Comparison of ENCODE assay signal across 1 cellular context in the genomic region with DNA sequence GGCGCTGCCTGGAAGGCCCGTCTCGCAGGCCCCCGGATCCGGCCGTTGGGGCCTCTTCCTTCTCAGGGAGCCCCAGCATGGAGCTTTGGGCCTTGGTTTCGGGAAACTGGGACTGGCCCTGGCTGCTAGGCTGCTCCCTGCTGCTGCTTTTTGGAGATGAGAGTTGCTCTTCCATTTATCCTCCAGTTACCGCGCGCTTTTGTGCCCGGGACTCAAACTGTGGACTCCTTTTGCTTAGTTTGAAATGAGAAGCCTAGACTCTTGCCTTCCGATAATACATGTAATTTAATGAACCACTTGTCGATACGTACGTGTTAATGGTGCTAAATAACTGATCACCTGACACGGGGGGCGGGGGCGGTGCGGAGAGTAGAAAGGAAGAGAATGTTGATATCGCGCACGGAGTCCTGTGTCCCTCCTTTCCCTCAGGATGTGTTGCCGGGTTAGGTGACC.
TF ChIP-seq lines count a peak whose summit lies in the region.

No MANE protein-coding gene starts in this region.

TF ChIP-seq in K562, 482 proteins besides CTCF, POLR2A, EP300 and RAD21 (continued from another document and continues in another):
- no peak for TF ChIP-seq MYBL2 (IDR thresholded peaks at IDR 0.05; ENCODE audit: low read depth)
- TF ChIP-seq MYBL2 (CRISPR knock-in tag; IDR thresholded peaks at IDR 0.05; ENCODE audit: borderline replicate concordance) = no peak
- TF ChIP-seq, protein P1, sequence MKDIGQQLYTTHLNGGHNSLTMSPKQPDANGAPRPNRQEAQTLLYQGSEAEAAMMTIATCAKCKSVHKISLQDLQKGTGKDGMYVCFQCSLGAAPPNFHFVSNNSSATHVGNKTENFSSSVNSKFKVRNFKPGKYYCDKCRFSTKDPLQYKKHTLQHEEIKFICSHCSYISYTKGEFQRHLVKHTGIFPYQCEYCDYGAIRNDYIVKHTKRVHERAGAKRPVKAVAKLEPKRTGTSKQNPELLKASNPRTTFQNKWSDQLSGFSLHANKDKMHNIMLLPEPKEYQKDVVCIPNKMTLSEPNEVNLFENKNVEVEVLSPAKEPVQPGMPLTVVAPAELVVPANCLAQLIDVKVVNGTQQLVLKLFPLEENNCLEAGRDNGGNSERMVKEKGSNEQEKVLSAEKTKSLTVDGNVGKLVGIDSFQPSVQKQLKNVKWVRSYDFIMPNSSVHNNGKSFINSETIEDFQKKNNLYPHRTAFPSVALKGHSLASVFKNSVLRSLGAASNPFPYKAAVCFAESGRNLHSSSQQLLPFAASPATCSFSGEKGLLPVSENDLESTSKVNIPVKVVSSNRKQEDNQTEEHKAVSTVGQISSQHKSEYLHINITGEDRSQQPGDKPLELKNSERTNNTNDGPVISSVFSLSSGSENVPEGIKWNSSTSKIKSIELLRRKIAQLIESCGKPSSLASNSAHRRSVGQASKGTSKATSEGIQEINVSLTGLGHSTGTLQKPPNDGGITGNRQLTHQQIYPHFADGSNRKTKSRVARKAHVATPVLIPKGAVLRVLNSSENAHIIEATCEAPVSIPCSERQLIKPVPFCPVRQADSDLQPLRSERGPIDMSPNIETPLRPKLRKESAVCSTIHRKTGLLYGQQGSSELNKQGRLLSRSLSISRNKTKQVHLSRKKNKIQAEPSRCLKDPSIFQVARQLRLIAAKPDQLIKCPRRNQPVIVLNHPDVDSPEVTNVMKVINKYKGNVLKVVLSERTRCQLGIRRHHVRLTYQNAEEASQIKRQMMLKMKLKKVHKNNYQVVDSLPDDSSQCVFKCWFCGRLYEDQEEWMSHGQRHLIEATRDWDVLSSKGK (CRISPR knock-in tag; IDR thresholded peaks at IDR 0.05) = no peak
- TF ChIP-seq, protein P2, sequence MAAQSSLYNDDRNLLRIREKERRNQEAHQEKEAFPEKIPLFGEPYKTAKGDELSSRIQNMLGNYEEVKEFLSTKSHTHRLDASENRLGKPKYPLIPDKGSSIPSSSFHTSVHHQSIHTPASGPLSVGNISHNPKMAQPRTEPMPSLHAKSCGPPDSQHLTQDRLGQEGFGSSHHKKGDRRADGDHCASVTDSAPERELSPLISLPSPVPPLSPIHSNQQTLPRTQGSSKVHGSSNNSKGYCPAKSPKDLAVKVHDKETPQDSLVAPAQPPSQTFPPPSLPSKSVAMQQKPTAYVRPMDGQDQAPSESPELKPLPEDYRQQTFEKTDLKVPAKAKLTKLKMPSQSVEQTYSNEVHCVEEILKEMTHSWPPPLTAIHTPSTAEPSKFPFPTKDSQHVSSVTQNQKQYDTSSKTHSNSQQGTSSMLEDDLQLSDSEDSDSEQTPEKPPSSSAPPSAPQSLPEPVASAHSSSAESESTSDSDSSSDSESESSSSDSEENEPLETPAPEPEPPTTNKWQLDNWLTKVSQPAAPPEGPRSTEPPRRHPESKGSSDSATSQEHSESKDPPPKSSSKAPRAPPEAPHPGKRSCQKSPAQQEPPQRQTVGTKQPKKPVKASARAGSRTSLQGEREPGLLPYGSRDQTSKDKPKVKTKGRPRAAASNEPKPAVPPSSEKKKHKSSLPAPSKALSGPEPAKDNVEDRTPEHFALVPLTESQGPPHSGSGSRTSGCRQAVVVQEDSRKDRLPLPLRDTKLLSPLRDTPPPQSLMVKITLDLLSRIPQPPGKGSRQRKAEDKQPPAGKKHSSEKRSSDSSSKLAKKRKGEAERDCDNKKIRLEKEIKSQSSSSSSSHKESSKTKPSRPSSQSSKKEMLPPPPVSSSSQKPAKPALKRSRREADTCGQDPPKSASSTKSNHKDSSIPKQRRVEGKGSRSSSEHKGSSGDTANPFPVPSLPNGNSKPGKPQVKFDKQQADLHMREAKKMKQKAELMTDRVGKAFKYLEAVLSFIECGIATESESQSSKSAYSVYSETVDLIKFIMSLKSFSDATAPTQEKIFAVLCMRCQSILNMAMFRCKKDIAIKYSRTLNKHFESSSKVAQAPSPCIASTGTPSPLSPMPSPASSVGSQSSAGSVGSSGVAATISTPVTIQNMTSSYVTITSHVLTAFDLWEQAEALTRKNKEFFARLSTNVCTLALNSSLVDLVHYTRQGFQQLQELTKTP (IDR thresholded peaks at IDR 0.05; ENCODE audit: low read depth in 1 of 2, partially characterized antibody in 2 of 2) = no peak
- TF ChIP-seq NR2C1 (IDR thresholded peaks at IDR 0.05) = no peak; the same call in 1 of the 2 replicates
- 0 out of 2 replicates have a peak, but pooled peaks have one; percentile 19 for TF ChIP-seq NR2C1 (tag; IDR thresholded peaks at IDR 0.05)
- TF ChIP-seq, protein P3, sequence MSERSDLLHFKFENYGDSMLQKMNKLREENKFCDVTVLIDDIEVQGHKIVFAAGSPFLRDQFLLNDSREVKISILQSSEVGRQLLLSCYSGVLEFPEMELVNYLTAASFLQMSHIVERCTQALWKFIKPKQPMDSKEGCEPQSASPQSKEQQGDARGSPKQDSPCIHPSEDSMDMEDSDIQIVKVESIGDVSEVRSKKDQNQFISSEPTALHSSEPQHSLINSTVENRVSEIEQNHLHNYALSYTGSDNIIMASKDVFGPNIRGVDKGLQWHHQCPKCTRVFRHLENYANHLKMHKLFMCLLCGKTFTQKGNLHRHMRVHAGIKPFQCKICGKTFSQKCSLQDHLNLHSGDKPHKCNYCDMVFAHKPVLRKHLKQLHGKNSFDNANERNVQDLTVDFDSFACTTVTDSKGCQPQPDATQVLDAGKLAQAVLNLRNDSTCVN (CRISPR knock-in tag; IDR thresholded peaks at IDR 0.05) = no peak
- TF ChIP-seq ZNF134 (CRISPR knock-in tag; conservative IDR thresholded peaks at IDR 0.05) = no peak
- TF ChIP-seq FUS (optimal IDR thresholded peaks at IDR 0.05; ENCODE audit: low read depth, low read length) = no peak
- no peak for TF ChIP-seq ZNF23 (CRISPR knock-in tag; IDR thresholded peaks at IDR 0.05)
- no peak for TF ChIP-seq PTTG1 (tag; IDR thresholded peaks at IDR 0.05; ENCODE audit: low read depth)
- no peak for TF ChIP-seq BHLHE40 (IDR thresholded peaks at IDR 0.05; ENCODE audit: low read length)
- TF ChIP-seq HDAC2 (IDR thresholded peaks at IDR 0.05) = 0 out of 2 replicates have a peak, but pooled peaks have one; percentile 15
- no peak for TF ChIP-seq MED1 (CRISPR knock-in tag; IDR thresholded peaks at IDR 0.05; ENCODE audit: borderline replicate concordance)
- TF ChIP-seq, protein P4, sequence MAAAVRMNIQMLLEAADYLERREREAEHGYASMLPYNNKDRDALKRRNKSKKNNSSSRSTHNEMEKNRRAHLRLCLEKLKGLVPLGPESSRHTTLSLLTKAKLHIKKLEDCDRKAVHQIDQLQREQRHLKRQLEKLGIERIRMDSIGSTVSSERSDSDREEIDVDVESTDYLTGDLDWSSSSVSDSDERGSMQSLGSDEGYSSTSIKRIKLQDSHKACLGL (CRISPR knock-in tag; IDR thresholded peaks at IDR 0.05; ENCODE audit: borderline replicate concordance, poor library complexity, severe bottlenecking) = no peak
- TF ChIP-seq SMAD4 (CRISPR knock-in tag; conservative IDR thresholded peaks at IDR 0.05) = no peak
- TF ChIP-seq ZZZ3 (IDR thresholded peaks at IDR 0.05) = no peak
- no peak for TF ChIP-seq CHD1 (IDR thresholded peaks at IDR 0.05; ENCODE audit: low read length)
- TF ChIP-seq, protein P5, sequence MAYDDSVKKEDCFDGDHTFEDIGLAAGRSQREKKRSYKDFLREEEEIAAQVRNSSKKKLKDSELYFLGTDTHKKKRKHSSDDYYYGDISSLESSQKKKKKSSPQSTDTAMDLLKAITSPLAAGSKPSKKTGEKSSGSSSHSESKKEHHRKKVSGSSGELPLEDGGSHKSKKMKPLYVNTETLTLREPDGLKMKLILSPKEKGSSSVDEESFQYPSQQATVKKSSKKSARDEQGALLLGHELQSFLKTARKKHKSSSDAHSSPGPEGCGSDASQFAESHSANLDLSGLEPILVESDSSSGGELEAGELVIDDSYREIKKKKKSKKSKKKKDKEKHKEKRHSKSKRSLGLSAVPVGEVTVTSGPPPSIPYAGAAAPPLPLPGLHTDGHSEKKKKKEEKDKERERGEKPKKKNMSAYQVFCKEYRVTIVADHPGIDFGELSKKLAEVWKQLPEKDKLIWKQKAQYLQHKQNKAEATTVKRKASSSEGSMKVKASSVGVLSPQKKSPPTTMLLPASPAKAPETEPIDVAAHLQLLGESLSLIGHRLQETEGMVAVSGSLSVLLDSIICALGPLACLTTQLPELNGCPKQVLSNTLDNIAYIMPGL (CRISPR knock-in tag; IDR thresholded peaks at IDR 0.05) = 0 out of 2 replicates have a peak, but pooled peaks have one; percentile 25
- TF ChIP-seq SMARCC2 (IDR thresholded peaks at IDR 0.05; ENCODE audit: low read depth) = no peak
- TF ChIP-seq, protein P6, sequence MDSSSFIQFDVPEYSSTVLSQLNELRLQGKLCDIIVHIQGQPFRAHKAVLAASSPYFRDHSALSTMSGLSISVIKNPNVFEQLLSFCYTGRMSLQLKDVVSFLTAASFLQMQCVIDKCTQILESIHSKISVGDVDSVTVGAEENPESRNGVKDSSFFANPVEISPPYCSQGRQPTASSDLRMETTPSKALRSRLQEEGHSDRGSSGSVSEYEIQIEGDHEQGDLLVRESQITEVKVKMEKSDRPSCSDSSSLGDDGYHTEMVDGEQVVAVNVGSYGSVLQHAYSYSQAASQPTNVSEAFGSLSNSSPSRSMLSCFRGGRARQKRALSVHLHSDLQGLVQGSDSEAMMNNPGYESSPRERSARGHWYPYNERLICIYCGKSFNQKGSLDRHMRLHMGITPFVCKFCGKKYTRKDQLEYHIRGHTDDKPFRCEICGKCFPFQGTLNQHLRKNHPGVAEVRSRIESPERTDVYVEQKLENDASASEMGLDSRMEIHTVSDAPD (CRISPR knock-in tag; IDR thresholded peaks at IDR 0.05) = no peak
- TF ChIP-seq, protein P7, sequence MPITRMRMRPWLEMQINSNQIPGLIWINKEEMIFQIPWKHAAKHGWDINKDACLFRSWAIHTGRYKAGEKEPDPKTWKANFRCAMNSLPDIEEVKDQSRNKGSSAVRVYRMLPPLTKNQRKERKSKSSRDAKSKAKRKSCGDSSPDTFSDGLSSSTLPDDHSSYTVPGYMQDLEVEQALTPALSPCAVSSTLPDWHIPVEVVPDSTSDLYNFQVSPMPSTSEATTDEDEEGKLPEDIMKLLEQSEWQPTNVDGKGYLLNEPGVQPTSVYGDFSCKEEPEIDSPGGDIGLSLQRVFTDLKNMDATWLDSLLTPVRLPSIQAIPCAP (CRISPR knock-in tag; IDR thresholded peaks at IDR 0.05; ENCODE audit: borderline replicate concordance) = no peak
- TF ChIP-seq, protein P8, sequence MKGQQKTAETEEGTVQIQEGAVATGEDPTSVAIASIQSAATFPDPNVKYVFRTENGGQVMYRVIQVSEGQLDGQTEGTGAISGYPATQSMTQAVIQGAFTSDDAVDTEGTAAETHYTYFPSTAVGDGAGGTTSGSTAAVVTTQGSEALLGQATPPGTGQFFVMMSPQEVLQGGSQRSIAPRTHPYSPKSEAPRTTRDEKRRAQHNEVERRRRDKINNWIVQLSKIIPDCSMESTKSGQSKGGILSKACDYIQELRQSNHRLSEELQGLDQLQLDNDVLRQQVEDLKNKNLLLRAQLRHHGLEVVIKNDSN (CRISPR knock-in tag; IDR thresholded peaks at IDR 0.05) = peak; percentile 67
- TF ChIP-seq PHF21A (IDR thresholded peaks at IDR 0.05; ENCODE audit: borderline replicate concordance, low read depth) = no peak
- TF ChIP-seq MXI1 (IDR thresholded peaks at IDR 0.05; ENCODE audit: low read depth, low read length) = no peak
- TF ChIP-seq FOS (IDR thresholded peaks at IDR 0.05; ENCODE audit: extremely low read depth, insufficient read length) = no peak
- no peak for TF ChIP-seq CEBPG (CRISPR knock-in tag; IDR thresholded peaks at IDR 0.05)
- peak in 1 of 2 experiments; percentile 91; a peak in 2 of 4 replicates for TF ChIP-seq CEBPG (tag; conservative IDR thresholded peaks at IDR 0.05 in 1 of 2, IDR thresholded peaks at IDR 0.05 in 1 of 2)
- TF ChIP-seq, protein P9, sequence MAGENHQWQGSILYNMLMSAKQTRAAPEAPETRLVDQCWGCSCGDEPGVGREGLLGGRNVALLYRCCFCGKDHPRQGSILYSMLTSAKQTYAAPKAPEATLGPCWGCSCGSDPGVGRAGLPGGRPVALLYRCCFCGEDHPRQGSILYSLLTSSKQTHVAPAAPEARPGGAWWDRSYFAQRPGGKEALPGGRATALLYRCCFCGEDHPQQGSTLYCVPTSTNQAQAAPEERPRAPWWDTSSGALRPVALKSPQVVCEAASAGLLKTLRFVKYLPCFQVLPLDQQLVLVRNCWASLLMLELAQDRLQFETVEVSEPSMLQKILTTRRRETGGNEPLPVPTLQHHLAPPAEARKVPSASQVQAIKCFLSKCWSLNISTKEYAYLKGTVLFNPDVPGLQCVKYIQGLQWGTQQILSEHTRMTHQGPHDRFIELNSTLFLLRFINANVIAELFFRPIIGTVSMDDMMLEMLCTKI (IDR thresholded peaks at IDR 0.05; ENCODE audit: partially characterized antibody) = no peak
- TF ChIP-seq FOXK2 (conservative IDR thresholded peaks at IDR 0.05 in 1 of 2, IDR thresholded peaks at IDR 0.05 in 1 of 2; ENCODE audit: low read depth in 2 of 2) = no peak
- TF ChIP-seq ZEB2 (IDR thresholded peaks at IDR 0.05) = no peak
- peak; percentile 85 for TF ChIP-seq EGR1 (conservative IDR thresholded peaks at IDR 0.05)
- TF ChIP-seq RUNX1 (IDR thresholded peaks at IDR 0.05; ENCODE audit: low read depth) = no peak
- TF ChIP-seq SAFB (IDR thresholded peaks at IDR 0.05; ENCODE audit: borderline replicate concordance, low read depth, low read length) = no peak
- no peak for TF ChIP-seq CREB1 (IDR thresholded peaks at IDR 0.05)
- TF ChIP-seq CREB1 (CRISPR knock-in tag; IDR thresholded peaks at IDR 0.05) = no peak
- TF ChIP-seq, protein P10, sequence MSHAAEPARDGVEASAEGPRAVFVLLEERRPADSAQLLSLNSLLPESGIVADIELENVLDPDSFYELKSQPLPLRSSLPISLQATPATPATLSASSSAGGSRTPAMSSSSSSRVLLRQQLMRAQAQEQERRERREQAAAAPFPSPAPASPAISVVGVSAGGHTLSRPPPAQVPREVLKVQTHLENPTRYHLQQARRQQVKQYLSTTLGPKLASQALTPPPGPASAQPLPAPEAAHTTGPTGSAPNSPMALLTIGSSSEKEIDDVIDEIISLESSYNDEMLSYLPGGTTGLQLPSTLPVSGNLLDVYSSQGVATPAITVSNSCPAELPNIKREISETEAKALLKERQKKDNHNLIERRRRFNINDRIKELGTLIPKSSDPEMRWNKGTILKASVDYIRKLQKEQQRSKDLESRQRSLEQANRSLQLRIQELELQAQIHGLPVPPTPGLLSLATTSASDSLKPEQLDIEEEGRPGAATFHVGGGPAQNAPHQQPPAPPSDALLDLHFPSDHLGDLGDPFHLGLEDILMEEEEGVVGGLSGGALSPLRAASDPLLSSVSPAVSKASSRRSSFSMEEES (CRISPR knock-in tag; IDR thresholded peaks at IDR 0.05) = peak; percentile 39; the same call in 1 of the 2 replicates
- TF ChIP-seq RAD51 (IDR thresholded peaks at IDR 0.05; ENCODE audit: borderline replicate concordance, low read depth) = peak; percentile 63; the same call in 1 of the 2 replicates
- no peak for TF ChIP-seq ZNF347 (CRISPR knock-in tag; IDR thresholded peaks at IDR 0.05; ENCODE audit: low read depth)
- TF ChIP-seq EHMT2 (IDR thresholded peaks at IDR 0.05) = no peak
- TF ChIP-seq, protein P11, sequence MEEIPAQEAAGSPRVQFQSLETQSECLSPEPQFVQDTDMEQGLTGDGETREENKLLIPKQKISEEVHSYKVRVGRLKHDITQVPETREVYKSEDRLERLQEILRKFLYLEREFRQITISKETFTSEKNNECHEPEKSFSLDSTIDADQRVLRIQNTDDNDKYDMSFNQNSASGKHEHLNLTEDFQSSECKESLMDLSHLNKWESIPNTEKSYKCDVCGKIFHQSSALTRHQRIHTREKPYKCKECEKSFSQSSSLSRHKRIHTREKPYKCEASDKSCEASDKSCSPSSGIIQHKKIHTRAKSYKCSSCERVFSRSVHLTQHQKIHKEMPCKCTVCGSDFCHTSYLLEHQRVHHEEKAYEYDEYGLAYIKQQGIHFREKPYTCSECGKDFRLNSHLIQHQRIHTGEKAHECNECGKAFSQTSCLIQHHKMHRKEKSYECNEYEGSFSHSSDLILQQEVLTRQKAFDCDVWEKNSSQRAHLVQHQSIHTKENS (CRISPR knock-in tag; IDR thresholded peaks at IDR 0.05) = no peak
